Comparison of ENCODE assay signal across 16 cellular contexts in the genomic region with DNA sequence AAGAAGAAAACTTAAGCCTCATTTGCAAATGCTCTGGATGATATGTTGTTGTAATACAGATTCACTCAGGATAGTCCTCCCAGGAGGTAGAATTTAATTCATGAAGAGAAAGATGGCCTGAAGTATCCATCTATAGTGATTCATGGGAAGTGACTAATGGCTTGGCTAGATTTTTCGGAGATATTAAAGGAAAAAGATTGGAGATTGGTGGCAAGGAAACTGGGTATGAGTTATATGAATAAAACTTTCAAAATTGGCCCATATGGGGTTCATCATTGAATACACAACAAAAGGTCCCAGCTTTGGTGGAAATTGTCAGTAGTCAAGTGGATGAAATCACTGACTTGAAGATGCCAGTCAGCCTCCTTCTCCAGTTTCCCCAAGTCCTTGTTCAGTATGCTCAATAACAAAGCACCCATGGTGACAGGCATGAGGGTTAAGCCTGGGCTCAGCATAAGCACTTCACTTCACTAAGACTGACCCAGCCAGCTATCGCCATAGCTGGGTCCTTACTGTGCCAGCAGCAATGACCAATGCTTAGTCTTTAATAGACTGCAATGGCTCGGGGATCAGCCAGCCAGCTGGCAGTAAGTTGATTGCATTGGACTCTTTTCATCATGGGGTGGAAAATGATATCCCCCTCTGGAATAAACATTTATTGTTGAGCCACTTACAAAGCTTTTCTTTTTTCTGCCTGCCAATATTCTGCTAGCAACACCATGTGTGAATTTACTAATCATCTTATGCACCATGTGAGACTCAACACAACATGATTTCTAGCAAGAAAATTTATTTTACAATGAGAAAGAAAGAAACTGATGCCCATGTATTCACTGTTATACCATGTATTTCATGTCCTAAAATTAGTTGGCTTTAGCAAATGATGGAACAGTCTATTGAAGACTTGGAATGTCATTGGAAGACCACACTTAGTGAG.
DNase-seq lines count a peak whose midpoint lies in the region; ATAC-seq, FAIRE-seq and TF ChIP-seq lines count a peak whose summit lies in the region.
"Had no signal": no experiment of that assay in that cellular context is flagged by ENCODE, and none has a peak within 500 bp of the region (broad histone marks: within the 10 kb centered on the region; RNA-seq: fewer than 3 reads in every experiment).

No MANE protein-coding gene starts in this region.

- H3K4me1 ChIP-seq in ACC112 (ENCODE audit: control insufficient read depth, insufficient read depth, low read length, unreplicated experiment) = peaks cover 14% of the 10 kb centered on the region
- H3K4me1 ChIP-seq: body of pancreas, spleen had no signal

- H3K27ac ChIP-seq in ACC112 (ENCODE audit: low read depth, low read length) = peak overlapping the region; percentile 18; the same call in 1 of the 2 replicates
- H3K27ac ChIP-seq: body of pancreas, dorsolateral prefrontal cortex, spleen had no signal

- ATAC-seq in HG02981 (IDR thresholded peaks at IDR 0.05; ENCODE audit: unreplicated experiment) (no peak), HG02588 (IDR thresholded peaks at IDR 0.05; ENCODE audit: unreplicated experiment) (no peak)
- ATAC-seq: body of pancreas; Panc1; stimulated activated naive CD8-positive, alpha-beta T cell treated with anti-CD3 and anti-CD28 coated beads, Interleukin-15, amount 100 ng/mL, for 72 hours had no signal

- H3K4me3 ChIP-seq in ACC112 (ENCODE audit: low read depth, low read length) = no peak overlapping the region
- H3K4me3 ChIP-seq in lower leg skin (ENCODE audit: low read depth, poor library complexity, severe bottlenecking) = no peak overlapping the region
- H3K4me3 ChIP-seq: body of pancreas, dorsolateral prefrontal cortex, spleen had no signal

- no peak for FAIRE-seq in H54 (lab: Jason Lieb, UNC)

- no peaks in the 10 kb centered on the region for H3K36me3 ChIP-seq in ACC112 (ENCODE audit: insufficient read depth, low read length)
- H3K36me3 ChIP-seq: spleen had no signal

- intact Hi-C loops in lower leg skin (cut with DNase I; ENCODE audit: low total_unique reads) = no loop called here

- DNase-seq in H54 (ENCODE audit: insufficient read length, low spot score) (peak; percentile 2), RPMI7951 (ENCODE audit: low read depth) (peak; percentile 77), inferior parietal cortex (ENCODE audit: extremely low spot score) (peak; percentile 34), Kasumi-1 (lab: John Stamatoyannopoulos, UW) (no peak), lower leg skin (ENCODE audit: low spot score in 2 of 2) (no peak)
- DNase-seq: activated naive CD4-positive, alpha-beta T cell treated with anti-CD3 and anti-CD28 coated beads for 36 hours; body of pancreas; MV-4-11; NCI-H510A treated with DMSO at 0.1 percent for 48 hours; spleen; stimulated activated naive CD8-positive, alpha-beta T cell treated with anti-CD3 and anti-CD28 coated beads, Interleukin-15, amount 100 ng/mL, for 72 hours had no signal

- no peaks in the 10 kb centered on the region for H3K27me3 ChIP-seq in ACC112 (ENCODE audit: insufficient read depth, low read length)
- H3K27me3 ChIP-seq: body of pancreas, spleen had no signal

- H3K79me2 ChIP-seq in ACC112 (ENCODE audit: control insufficient read depth, insufficient read depth, low read length, unreplicated experiment) = no peaks in the 10 kb centered on the region

- no peak overlapping the region for H2AFZ ChIP-seq in ACC112 (ENCODE audit: low read length, unreplicated experiment)

- WGBS in lower leg skin, 2 donors = 68 to 71% methylated on average over 3 of the region's 3 CpGs

- TF ChIP-seq POLR2A in H54 (IDR thresholded peaks at IDR 0.05; ENCODE audit: low read depth, low read length) = no peak
- TF ChIP-seq POLR2A in lower leg skin (IDR thresholded peaks at IDR 0.05) = no peak

- no peak for TF ChIP-seq CTCF in lower leg skin (IDR thresholded peaks at IDR 0.05)

Comparison
In these comparisons a context has a peak if more than half of its experiments do, and no peak if none do; other contexts are left out.
1. DNase-seq: peak in H54 (single experiment), RPMI7951 (single experiment) and inferior parietal cortex (single experiment); none in Kasumi-1 (0 of 2) and lower leg skin (0 of 2).